Comparison of ENCODE assay signal across 1 cellular context in the genomic region with DNA sequence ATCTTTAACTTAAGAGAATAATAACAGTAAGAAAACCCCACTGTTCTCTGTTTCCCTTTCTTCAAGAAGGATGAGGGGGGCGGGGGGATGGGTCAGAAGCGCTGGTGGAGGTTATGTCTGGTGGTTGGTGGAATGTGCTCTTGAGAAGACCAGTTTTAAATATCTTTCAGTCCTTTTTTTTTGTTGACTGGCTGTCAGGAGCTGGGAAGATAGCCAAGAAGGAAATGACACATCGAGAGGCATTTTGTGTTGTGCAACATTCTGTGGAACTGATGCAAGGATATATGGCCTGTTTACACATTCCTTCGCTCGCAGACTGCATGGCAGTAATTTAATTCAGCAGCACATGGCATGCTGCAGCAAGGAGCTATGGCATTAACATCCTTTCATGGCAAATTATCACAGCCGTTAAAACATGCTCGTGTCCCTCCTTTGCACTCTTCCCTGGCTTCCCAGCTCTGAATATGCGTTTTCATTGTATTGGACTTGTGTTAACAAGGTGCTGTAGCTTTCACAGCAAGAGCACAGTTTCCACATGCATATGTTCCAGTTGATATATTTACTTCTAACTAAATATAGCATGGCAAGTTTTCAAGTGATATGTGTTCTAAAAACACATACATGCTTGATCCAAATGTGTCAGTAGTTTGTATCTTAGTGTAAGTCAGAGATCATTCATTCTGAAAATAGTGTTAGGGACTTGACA.
A peak's percentile ranks its signal among the peaks of the same experiment; 100 is the strongest.
TF ChIP-seq lines count a peak whose summit lies in the region.

No MANE protein-coding gene starts in this region.

TF ChIP-seq in HepG2, 621 proteins besides CTCF, POLR2A, EP300 and RAD21 (continued from another document and continues in another):
- TF ChIP-seq, protein P1, sequence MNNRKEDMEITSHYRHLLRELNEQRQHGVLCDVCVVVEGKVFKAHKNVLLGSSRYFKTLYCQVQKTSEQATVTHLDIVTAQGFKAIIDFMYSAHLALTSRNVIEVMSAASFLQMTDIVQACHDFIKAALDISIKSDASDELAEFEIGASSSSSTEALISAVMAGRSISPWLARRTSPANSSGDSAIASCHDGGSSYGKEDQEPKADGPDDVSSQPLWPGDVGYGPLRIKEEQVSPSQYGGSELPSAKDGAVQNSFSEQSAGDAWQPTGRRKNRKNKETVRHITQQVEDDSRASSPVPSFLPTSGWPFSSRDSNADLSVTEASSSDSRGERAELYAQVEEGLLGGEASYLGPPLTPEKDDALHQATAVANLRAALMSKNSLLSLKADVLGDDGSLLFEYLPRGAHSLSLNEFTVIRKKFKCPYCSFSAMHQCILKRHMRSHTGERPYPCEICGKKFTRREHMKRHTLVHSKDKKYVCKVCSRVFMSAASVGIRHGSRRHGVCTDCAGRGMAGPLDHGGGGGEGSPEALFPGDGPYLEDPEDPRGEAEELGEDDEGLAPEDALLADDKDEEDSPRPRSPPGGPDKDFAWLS (CRISPR knock-in tag; IDR thresholded peaks at IDR 0.05; ENCODE audit: borderline replicate concordance) = no peak
- TF ChIP-seq FOSL2 (CRISPR knock-in tag; IDR thresholded peaks at IDR 0.05) (peak; percentile 100), CEBPB (IDR thresholded peaks at IDR 0.05; ENCODE audit: borderline replicate concordance, low read depth, low read length) (peak; percentile 100), FOXJ3 (CRISPR knock-in tag; IDR thresholded peaks at IDR 0.05; ENCODE audit: borderline replicate concordance) (peak; percentile 98), KDM5B (CRISPR knock-in tag; IDR thresholded peaks at IDR 0.05; ENCODE audit: borderline replicate concordance) (no peak), ZNF354B (CRISPR knock-in tag; IDR thresholded peaks at IDR 0.05) (peak; percentile 76; the same call in 1 of the 2 replicates), CAMTA2 (CRISPR knock-in tag; IDR thresholded peaks at IDR 0.05; ENCODE audit: borderline replicate concordance) (no peak), NCOA2 (CRISPR knock-in tag; IDR thresholded peaks at IDR 0.05) (peak; percentile 93), IRX3 (CRISPR knock-in tag; IDR thresholded peaks at IDR 0.05; ENCODE audit: borderline replicate concordance, low read depth) (no peak), ZBTB38 (CRISPR knock-in tag; IDR thresholded peaks at IDR 0.05) (no peak), ZFX (CRISPR knock-in tag; IDR thresholded peaks at IDR 0.05; ENCODE audit: low read depth) (peak; percentile 67), ZNF724P (CRISPR knock-in tag; IDR thresholded peaks at IDR 0.05; ENCODE audit: borderline replicate concordance) (0 out of 2 replicates have a peak, but pooled peaks have one; percentile 57), ZNF251 (CRISPR knock-in tag; IDR thresholded peaks at IDR 0.05) (no peak), RFXAP (CRISPR knock-in tag; IDR thresholded peaks at IDR 0.05; ENCODE audit: borderline replicate concordance) (peak; percentile 86), NFKBIZ (CRISPR knock-in tag; IDR thresholded peaks at IDR 0.05) (peak; percentile 98), KMT2A (CRISPR knock-in tag; IDR thresholded peaks at IDR 0.05) (peak; percentile 47; the same call in 1 of the 2 replicates), YEATS2 (CRISPR knock-in tag; IDR thresholded peaks at IDR 0.05; ENCODE audit: borderline replicate concordance) (peak; percentile 89; the same call in 1 of the 2 replicates), SRF (IDR thresholded peaks at IDR 0.05; ENCODE audit: low read depth, low read length) (no peak), ZNF484 (CRISPR knock-in tag; IDR thresholded peaks at IDR 0.05; ENCODE audit: borderline replicate concordance, low read depth) (no peak), HHEX (CRISPR knock-in tag; IDR thresholded peaks at IDR 0.05) (peak; percentile 61), MYNN (CRISPR knock-in tag; IDR thresholded peaks at IDR 0.05; ENCODE audit: low read depth) (no peak; the same call in 1 of the 2 replicates), XRCC5 (optimal IDR thresholded peaks at IDR 0.05; ENCODE audit: low read length) (peak; percentile 87), CBFB (CRISPR knock-in tag; IDR thresholded peaks at IDR 0.05) (no peak), ZNF34 (CRISPR knock-in tag; IDR thresholded peaks at IDR 0.05; ENCODE audit: borderline replicate concordance) (0 out of 2 replicates have a peak, but pooled peaks have one; percentile 31), TMF1 (CRISPR knock-in tag; IDR thresholded peaks at IDR 0.05; ENCODE audit: low read depth) (0 out of 2 replicates have a peak, but pooled peaks have one; percentile 41), SP5 (CRISPR knock-in tag; IDR thresholded peaks at IDR 0.05; ENCODE audit: borderline replicate concordance, low read depth) (no peak), AGO2 (optimal IDR thresholded peaks at IDR 0.05; ENCODE audit: low read depth, low read length) (no peak), WIZ (CRISPR knock-in tag; IDR thresholded peaks at IDR 0.05) (peak; percentile 62; the same call in 1 of the 2 replicates), ZNF616 (CRISPR knock-in tag; IDR thresholded peaks at IDR 0.05; ENCODE audit: low read depth) (peak; percentile 31; the same call in 1 of the 2 replicates), ZNF207 (IDR thresholded peaks at IDR 0.05; ENCODE audit: borderline replicate concordance) (no peak), ZFP36L1 (CRISPR knock-in tag; IDR thresholded peaks at IDR 0.05) (peak; percentile 95; the same call in 1 of the 2 replicates), ZNF577 (CRISPR knock-in tag; IDR thresholded peaks at IDR 0.05; ENCODE audit: borderline replicate concordance, low read depth) (no peak), HNF4G (IDR thresholded peaks at IDR 0.05; ENCODE audit: borderline replicate concordance, low read depth, low read length) (peak; percentile 35; the same call in 1 of the 2 replicates), HNF4G (CRISPR knock-in tag; IDR thresholded peaks at IDR 0.05; ENCODE audit: borderline replicate concordance, low read depth) (0 out of 2 replicates have a peak, but pooled peaks have one; percentile 18), YEATS4 (CRISPR knock-in tag; IDR thresholded peaks at IDR 0.05; ENCODE audit: borderline replicate concordance) (peak; percentile 80), ZC3H4 (CRISPR knock-in tag; IDR thresholded peaks at IDR 0.05; ENCODE audit: borderline replicate concordance) (no peak), SRSF1 (optimal IDR thresholded peaks at IDR 0.05; ENCODE audit: low read depth, low read length) (no peak), NFYB (CRISPR knock-in tag; IDR thresholded peaks at IDR 0.05) (no peak), KLF9 (CRISPR knock-in tag; IDR thresholded peaks at IDR 0.05; ENCODE audit: low read depth) (peak; percentile 78; the same call in 1 of the 2 replicates), RFX3 (CRISPR knock-in tag; IDR thresholded peaks at IDR 0.05) (no peak), RFXANK (CRISPR knock-in tag; IDR thresholded peaks at IDR 0.05) (peak; percentile 71; the same call in 1 of the 2 replicates), ZNF816 (CRISPR knock-in tag; IDR thresholded peaks at IDR 0.05; ENCODE audit: borderline replicate concordance) (peak; percentile 92), ZNF766 (CRISPR knock-in tag; IDR thresholded peaks at IDR 0.05; ENCODE audit: borderline replicate concordance) (0 out of 2 replicates have a peak, but pooled peaks have one; percentile 29), POLR2AphosphoS5 (IDR thresholded peaks at IDR 0.05; ENCODE audit: low read depth, low read length) (no peak), HNF4A (CRISPR knock-in tag; IDR thresholded peaks at IDR 0.05) (peak; percentile 59), HNRNPL (IDR thresholded peaks at IDR 0.05; ENCODE audit: low read depth, low read length) (no peak), ZNF598 (CRISPR knock-in tag; IDR thresholded peaks at IDR 0.05; ENCODE audit: borderline replicate concordance) (no peak), SMC3 (IDR thresholded peaks at IDR 0.05; ENCODE audit: low read length) (peak; percentile 85), PAF1 (CRISPR knock-in tag; IDR thresholded peaks at IDR 0.05) (no peak), ZNF720 (CRISPR knock-in tag; IDR thresholded peaks at IDR 0.05) (no peak)
- TF ChIP-seq, protein P2, sequence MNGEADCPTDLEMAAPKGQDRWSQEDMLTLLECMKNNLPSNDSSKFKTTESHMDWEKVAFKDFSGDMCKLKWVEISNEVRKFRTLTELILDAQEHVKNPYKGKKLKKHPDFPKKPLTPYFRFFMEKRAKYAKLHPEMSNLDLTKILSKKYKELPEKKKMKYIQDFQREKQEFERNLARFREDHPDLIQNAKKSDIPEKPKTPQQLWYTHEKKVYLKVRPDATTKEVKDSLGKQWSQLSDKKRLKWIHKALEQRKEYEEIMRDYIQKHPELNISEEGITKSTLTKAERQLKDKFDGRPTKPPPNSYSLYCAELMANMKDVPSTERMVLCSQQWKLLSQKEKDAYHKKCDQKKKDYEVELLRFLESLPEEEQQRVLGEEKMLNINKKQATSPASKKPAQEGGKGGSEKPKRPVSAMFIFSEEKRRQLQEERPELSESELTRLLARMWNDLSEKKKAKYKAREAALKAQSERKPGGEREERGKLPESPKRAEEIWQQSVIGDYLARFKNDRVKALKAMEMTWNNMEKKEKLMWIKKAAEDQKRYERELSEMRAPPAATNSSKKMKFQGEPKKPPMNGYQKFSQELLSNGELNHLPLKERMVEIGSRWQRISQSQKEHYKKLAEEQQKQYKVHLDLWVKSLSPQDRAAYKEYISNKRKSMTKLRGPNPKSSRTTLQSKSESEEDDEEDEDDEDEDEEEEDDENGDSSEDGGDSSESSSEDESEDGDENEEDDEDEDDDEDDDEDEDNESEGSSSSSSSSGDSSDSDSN (CRISPR knock-in tag; IDR thresholded peaks at IDR 0.05) = no peak
- TF ChIP-seq, protein P3, sequence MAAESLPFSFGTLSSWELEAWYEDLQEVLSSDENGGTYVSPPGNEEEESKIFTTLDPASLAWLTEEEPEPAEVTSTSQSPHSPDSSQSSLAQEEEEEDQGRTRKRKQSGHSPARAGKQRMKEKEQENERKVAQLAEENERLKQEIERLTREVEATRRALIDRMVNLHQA (CRISPR knock-in tag; IDR thresholded peaks at IDR 0.05) = peak; percentile 88; the same call in 1 of the 2 replicates
- TF ChIP-seq, protein P4, sequence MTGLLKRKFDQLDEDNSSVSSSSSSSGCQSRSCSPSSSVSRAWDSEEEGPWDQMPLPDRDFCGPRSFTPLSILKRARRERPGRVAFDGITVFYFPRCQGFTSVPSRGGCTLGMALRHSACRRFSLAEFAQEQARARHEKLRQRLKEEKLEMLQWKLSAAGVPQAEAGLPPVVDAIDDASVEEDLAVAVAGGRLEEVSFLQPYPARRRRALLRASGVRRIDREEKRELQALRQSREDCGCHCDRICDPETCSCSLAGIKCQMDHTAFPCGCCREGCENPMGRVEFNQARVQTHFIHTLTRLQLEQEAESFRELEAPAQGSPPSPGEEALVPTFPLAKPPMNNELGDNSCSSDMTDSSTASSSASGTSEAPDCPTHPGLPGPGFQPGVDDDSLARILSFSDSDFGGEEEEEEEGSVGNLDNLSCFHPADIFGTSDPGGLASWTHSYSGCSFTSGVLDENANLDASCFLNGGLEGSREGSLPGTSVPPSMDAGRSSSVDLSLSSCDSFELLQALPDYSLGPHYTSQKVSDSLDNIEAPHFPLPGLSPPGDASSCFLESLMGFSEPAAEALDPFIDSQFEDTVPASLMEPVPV (CRISPR knock-in tag; IDR thresholded peaks at IDR 0.05) = peak; percentile 91
- TF ChIP-seq, protein P5, sequence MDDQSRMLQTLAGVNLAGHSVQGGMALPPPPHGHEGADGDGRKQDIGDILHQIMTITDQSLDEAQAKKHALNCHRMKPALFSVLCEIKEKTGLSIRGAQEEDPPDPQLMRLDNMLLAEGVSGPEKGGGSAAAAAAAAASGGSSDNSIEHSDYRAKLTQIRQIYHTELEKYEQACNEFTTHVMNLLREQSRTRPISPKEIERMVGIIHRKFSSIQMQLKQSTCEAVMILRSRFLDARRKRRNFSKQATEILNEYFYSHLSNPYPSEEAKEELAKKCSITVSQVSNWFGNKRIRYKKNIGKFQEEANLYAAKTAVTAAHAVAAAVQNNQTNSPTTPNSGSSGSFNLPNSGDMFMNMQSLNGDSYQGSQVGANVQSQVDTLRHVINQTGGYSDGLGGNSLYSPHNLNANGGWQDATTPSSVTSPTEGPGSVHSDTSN (CRISPR knock-in tag; IDR thresholded peaks at IDR 0.05; ENCODE audit: borderline replicate concordance) = no peak
- TF ChIP-seq, protein P6, sequence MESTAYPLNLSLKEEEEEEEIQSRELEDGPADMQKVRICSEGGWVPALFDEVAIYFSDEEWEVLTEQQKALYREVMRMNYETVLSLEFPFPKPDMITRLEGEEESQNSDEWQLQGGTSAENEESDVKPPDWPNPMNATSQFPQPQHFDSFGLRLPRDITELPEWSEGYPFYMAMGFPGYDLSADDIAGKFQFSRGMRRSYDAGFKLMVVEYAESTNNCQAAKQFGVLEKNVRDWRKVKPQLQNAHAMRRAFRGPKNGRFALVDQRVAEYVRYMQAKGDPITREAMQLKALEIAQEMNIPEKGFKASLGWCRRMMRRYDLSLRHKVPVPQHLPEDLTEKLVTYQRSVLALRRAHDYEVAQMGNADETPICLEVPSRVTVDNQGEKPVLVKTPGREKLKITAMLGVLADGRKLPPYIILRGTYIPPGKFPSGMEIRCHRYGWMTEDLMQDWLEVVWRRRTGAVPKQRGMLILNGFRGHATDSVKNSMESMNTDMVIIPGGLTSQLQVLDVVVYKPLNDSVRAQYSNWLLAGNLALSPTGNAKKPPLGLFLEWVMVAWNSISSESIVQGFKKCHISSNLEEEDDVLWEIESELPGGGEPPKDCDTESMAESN (CRISPR knock-in tag; conservative IDR thresholded peaks at IDR 0.05) = peak; percentile 96
- TF ChIP-seq, protein P7, sequence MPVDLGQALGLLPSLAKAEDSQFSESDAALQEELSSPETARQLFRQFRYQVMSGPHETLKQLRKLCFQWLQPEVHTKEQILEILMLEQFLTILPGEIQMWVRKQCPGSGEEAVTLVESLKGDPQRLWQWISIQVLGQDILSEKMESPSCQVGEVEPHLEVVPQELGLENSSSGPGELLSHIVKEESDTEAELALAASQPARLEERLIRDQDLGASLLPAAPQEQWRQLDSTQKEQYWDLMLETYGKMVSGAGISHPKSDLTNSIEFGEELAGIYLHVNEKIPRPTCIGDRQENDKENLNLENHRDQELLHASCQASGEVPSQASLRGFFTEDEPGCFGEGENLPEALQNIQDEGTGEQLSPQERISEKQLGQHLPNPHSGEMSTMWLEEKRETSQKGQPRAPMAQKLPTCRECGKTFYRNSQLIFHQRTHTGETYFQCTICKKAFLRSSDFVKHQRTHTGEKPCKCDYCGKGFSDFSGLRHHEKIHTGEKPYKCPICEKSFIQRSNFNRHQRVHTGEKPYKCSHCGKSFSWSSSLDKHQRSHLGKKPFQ (CRISPR knock-in tag; IDR thresholded peaks at IDR 0.05; ENCODE audit: insufficient replicate concordance) = no peak
- TF ChIP-seq, protein P8, sequence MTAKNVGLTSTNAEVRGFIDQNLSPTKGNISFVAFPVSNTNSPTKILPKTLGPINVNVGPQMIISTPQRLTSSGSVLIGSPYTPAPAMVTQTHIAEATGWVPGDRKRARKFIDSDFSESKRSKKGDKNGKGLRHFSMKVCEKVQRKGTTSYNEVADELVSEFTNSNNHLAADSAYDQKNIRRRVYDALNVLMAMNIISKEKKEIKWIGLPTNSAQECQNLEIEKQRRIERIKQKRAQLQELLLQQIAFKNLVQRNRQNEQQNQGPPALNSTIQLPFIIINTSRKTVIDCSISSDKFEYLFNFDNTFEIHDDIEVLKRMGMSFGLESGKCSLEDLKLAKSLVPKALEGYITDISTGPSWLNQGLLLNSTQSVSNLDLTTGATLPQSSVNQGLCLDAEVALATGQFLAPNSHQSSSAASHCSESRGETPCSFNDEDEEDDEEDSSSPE (CRISPR knock-in tag; IDR thresholded peaks at IDR 0.05) = peak; percentile 53; the same call in 1 of the 2 replicates
- TF ChIP-seq, protein P9, sequence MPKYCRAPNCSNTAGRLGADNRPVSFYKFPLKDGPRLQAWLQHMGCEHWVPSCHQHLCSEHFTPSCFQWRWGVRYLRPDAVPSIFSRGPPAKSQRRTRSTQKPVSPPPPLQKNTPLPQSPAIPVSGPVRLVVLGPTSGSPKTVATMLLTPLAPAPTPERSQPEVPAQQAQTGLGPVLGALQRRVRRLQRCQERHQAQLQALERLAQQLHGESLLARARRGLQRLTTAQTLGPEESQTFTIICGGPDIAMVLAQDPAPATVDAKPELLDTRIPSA (CRISPR knock-in tag; IDR thresholded peaks at IDR 0.05; ENCODE audit: borderline replicate concordance) = no peak
